Comparison of ENCODE assay signal across 8 cellular contexts in the genomic region with DNA sequence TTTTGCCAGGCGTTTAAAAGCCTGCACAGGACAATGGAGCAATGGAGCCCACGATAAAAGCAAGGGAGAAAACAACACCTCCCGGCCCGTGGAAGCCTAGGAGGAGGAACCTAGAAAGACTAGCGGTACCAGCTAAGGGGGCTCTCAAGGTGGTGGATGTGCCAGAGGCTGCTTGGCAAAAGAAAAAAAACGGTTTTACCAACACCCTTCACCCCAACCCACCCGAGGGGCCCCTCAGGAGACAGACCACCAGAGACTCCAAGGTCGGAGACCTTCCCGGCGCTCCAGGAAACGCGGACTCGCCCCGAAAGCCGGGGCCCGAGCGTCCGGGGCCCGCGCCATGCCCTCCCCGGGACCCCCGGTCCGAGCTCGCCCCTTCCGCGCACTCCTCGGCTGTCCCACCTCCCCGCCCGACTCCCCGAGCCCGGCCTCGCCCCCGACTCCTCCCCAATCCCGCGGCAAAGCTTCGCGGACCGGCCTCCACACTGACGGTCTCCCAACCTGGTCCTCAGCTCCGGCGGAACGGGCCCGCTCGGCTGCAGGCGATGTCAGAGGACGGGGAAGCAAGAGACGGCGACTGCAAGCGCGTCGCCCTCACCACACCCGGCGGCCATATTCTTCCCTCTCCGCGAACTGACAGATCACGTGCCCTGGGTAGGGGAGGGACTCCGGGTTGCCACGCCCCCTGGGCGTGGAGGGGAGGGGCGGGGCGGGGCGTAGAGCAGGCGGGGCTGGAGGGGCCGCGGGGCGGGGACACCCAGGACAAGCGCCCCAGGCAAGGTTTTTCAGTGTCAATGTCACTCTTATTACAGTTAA. TPM values are rescaled to one million over a fixed set of nuclear protein-coding genes. Genes with fewer than 3 reads are reported as not detected.
DNase-seq lines count a peak whose midpoint lies in the region; ATAC-seq and TF ChIP-seq lines count a peak whose summit lies in the region.

A gene (minus strand): TSS at position 635 of the 816 bp plus-strand sequence. CDS start 10,520 bp downstream, outside the sequence.

- peak within 1 kb of the TSS; percentile 34 for H3K9ac ChIP-seq in H9 (ENCODE audit: extremely low read depth, insufficient read length, low read length)

- peaks cover 3% of the 10 kb centered on the region; the same call in 1 of the 2 replicates for H3K27me3 Mint-ChIP-seq in H9 (ENCODE audit: low read depth)
- no peaks in the 10 kb centered on the region for H3K27me3 Mint-ChIP-seq in activated naive CD4-positive, alpha-beta T cell treated with anti-CD3 and anti-CD28 coated beads for 36 hours (ENCODE audit: low read depth)

- no peak within 1 kb of the TSS for H3K14ac ChIP-seq in H9 (ENCODE audit: insufficient read depth, low read length)

- H3K4me1 Mint-ChIP-seq in H9 = peaks cover 9 to 14% of the 10 kb centered on the region in 2 experiments
- H3K4me1 Mint-ChIP-seq in activated naive CD4-positive, alpha-beta T cell treated with anti-CD3 and anti-CD28 coated beads for 36 hours (ENCODE audit: low read depth) = peaks cover 31% of the 10 kb centered on the region

- peak within 1 kb of the TSS; percentile 59 for H2AFZ ChIP-seq in H9 (ENCODE audit: low read length)

- H3T11ph ChIP-seq in H9 (ENCODE audit: low read length) = no peak within 1 kb of the TSS

- intact Hi-C loops in activated naive CD4-positive, alpha-beta T cell treated with anti-CD3 and anti-CD28 coated beads for 36 hours (cut with micrococcal nuclease) = loop anchor here (1.0 to 10.0 kb wide), 3 partner anchors 33 to 292 kb away; no protein-coding TSS in a partner anchor

- H3K36me3 Mint-ChIP-seq in H9 (ENCODE audit: insufficient read depth in 1 of 3, low read depth in 3 of 3) = no peaks in the 10 kb centered on the region
- H3K36me3 Mint-ChIP-seq in activated naive CD4-positive, alpha-beta T cell treated with anti-CD3 and anti-CD28 coated beads for 36 hours (ENCODE audit: low read depth) = peaks cover 2% of the 10 kb centered on the region

- no peaks in the 10 kb centered on the region for H4K20me1 ChIP-seq in H9 (ENCODE audit: control insufficient read depth, insufficient read depth, insufficient read length)

- CTCF ChIA-PET in activated naive CD4-positive, alpha-beta T cell treated with anti-CD3 and anti-CD28 coated beads for 36 hours (lab: Charles Lee) = no interaction called here

- no peak within 1 kb of the TSS for H4K5ac ChIP-seq in H9 (ENCODE audit: insufficient read length, low read depth, low read length)

- no peak within 1 kb of the TSS for H2AK5ac ChIP-seq in H9 (ENCODE audit: insufficient read length, low read length)

- no peak within 1 kb of the TSS for H3K56ac ChIP-seq in H9 (ENCODE audit: insufficient read length, low read depth, low read length)

- H3K4me2 ChIP-seq in H9 (ENCODE audit: insufficient read depth, insufficient read length, low read length) = peak within 1 kb of the TSS; percentile 67

- no peak within 1 kb of the TSS for H4K91ac ChIP-seq in H9 (ENCODE audit: insufficient read length, low read depth, low read length)

- no peak within 1 kb of the TSS for H2BK12ac ChIP-seq in H9 (ENCODE audit: insufficient read length, low read depth, low read length)

- peaks cover 5% of the 10 kb centered on the region for H3K23me2 ChIP-seq in H9 (ENCODE audit: insufficient read length, low read depth, low read length, poor library complexity, severe bottlenecking)

- no peak within 1 kb of the TSS for H4K8ac ChIP-seq in H9 (replicated peaks; ENCODE audit: insufficient read length, low read depth, low read length)

- H3K4me3 Mint-ChIP-seq in H9 = peak within 1 kb of the TSS; percentile 99
- H3K4me3 Mint-ChIP-seq in activated naive CD4-positive, alpha-beta T cell treated with anti-CD3 and anti-CD28 coated beads for 36 hours = peak within 1 kb of the TSS; percentile 100

- no peaks in the 10 kb centered on the region for H3K27me3 ChIP-seq in H9 (ENCODE audit: insufficient read depth, low read length)
- no peaks in the 10 kb centered on the region for H3K27me3 ChIP-seq in MG63
- H3K27me3 ChIP-seq in gastroesophageal sphincter = no peaks in the 10 kb centered on the region
- no peaks in the 10 kb centered on the region for H3K27me3 ChIP-seq in neutrophil

- DNase-seq in GDM1 (lab: John Stamatoyannopoulos, UW) = peak; percentile 75
- DNase-seq in H9 = peak; percentile 84
- DNase-seq in MG63 = peak; percentile 69
- peak; percentile 69 for DNase-seq in SK-N-DZ (ENCODE audit: low spot score)
- DNase-seq in activated naive CD4-positive, alpha-beta T cell treated with anti-CD3 and anti-CD28 coated beads for 36 hours = peak; percentile 86
- peak; percentile 35 to 93 (median 84) for DNase-seq in substantia nigra (lab: John Stamatoyannopoulos, UW)

- H3K36me3 ChIP-seq in MG63 = no peaks in the 10 kb centered on the region
- H3K36me3 ChIP-seq in gastroesophageal sphincter = no peaks in the 10 kb centered on the region
- H3K36me3 ChIP-seq in neutrophil = no peaks in the 10 kb centered on the region

- no peak within 1 kb of the TSS for H3K18ac ChIP-seq in H9 (ENCODE audit: insufficient read length, low read depth, low read length)

- H3K9me3 ChIP-seq in H9 (ENCODE audit: control insufficient read depth, low read depth, low read length) (no peaks in the 10 kb centered on the region), MG63 (no peaks in the 10 kb centered on the region), gastroesophageal sphincter (no peaks in the 10 kb centered on the region), neutrophil (no peaks in the 10 kb centered on the region)

- H2BK15ac ChIP-seq in H9 (ENCODE audit: low read depth, low read length) = no peak within 1 kb of the TSS

- no CpG with 5 or more reads among the region's 67 CpGs for WGBS in H9 (ENCODE audit: extremely low coverage, insufficient read length, low lambda C conversion rate)
- WGBS in gastroesophageal sphincter (ENCODE audit: low coverage in 1 of 2), 2 donors = 0% methylated on average over 5 to 6 of the region's 67 CpGs

- 0 out of 2 replicates have a peak, but pooled peaks cover 2% of the 10 kb centered on the region for H3K4me1 ChIP-seq in H9 (ENCODE audit: insufficient read depth, low read length)
- H3K4me1 ChIP-seq in gastroesophageal sphincter = peaks cover under 1 to 52% (median 4%) of the 10 kb centered on the region in 3 donors
- H3K4me1 ChIP-seq in neutrophil (ENCODE audit: control insufficient read depth in 1 of 2, insufficient read depth in 1 of 2, low read depth in 1 of 2, low read length in 1 of 2) = peaks cover 48 to 57% of the 10 kb centered on the region in 2 experiments

- no peak for TF ChIP-seq EP300 in gastroesophageal sphincter (IDR thresholded peaks at IDR 0.05)

- H2BK20ac ChIP-seq in H9 (ENCODE audit: low read depth, low read length, poor library complexity, severe bottlenecking) = no peak within 1 kb of the TSS

- H3K79me2 ChIP-seq in H9 (ENCODE audit: insufficient read depth, low read length) = no peaks in the 10 kb centered on the region

- H3K27ac Mint-ChIP-seq in H9 = peak within 1 kb of the TSS; percentile 82 to 99 (median 98); a peak in 6 of 7 replicates
- peak within 1 kb of the TSS; percentile 88 for H3K27ac Mint-ChIP-seq in activated naive CD4-positive, alpha-beta T cell treated with anti-CD3 and anti-CD28 coated beads for 36 hours

- H2BK5ac ChIP-seq in H9 (ENCODE audit: insufficient read length, low read length) = no peak within 1 kb of the TSS

- no peak within 1 kb of the TSS for H3K4ac ChIP-seq in H9 (ENCODE audit: low read depth, low read length)

- H3K27ac ChIP-seq in H9 (ENCODE audit: insufficient read length, low read depth, low read length) (no peak within 1 kb of the TSS), gastroesophageal sphincter (peak within 1 kb of the TSS; percentile 12 to 88 (median 86)), neutrophil (peak within 1 kb of the TSS; percentile 91), substantia nigra (ENCODE audit: low read depth, low read length, poor library complexity, severe bottlenecking) (peak within 1 kb of the TSS; percentile 75)

- H3K23ac ChIP-seq in H9 (ENCODE audit: insufficient read length, low read depth, low read length) = no peak within 1 kb of the TSS

- peak within 1 kb of the TSS; percentile 81 for H3K4me3 ChIP-seq in MG63
- peak within 1 kb of the TSS; percentile 50 to 86 for H3K4me3 ChIP-seq in gastroesophageal sphincter
- H3K4me3 ChIP-seq in neutrophil (ENCODE audit: low read depth in 1 of 2, low read length in 1 of 2) = peak within 1 kb of the TSS; percentile 81 to 98

- TF ChIP-seq POLR2A in gastroesophageal sphincter (IDR thresholded peaks at IDR 0.05) = peak; percentile 69 to 71

- no peaks in the 10 kb centered on the region for H3K9me3 Mint-ChIP-seq in H9
- no peaks in the 10 kb centered on the region for H3K9me3 Mint-ChIP-seq in activated naive CD4-positive, alpha-beta T cell treated with anti-CD3 and anti-CD28 coated beads for 36 hours

- no peak within 1 kb of the TSS for H2BK120ac ChIP-seq in H9 (ENCODE audit: low read depth, low read length, poor library complexity, severe bottlenecking)

- TF ChIP-seq CTCF in H9 (conservative IDR thresholded peaks at IDR 0.05) (no peak), gastroesophageal sphincter (IDR thresholded peaks at IDR 0.05) (no peak), neutrophil (IDR thresholded peaks at IDR 0.05) (peak; percentile 33)

- H3K79me1 ChIP-seq in H9 (ENCODE audit: insufficient read depth, low read depth, low read length, poor library complexity, severe bottlenecking) = no peaks in the 10 kb centered on the region

- ATAC-seq in gastroesophageal sphincter = peak; percentile 92

RNA-seq across cellular contexts. Expression of the gene that starts here (rescaled TPM):
- total RNA-seq in H9 (2021) (27.9 and 29.3 TPM in 2 replicates), gastroesophageal sphincter (100 to 1,000 TPM in 2 of 4 donors, 10 to 100 TPM in 2; 73.3 to 122 (median 88.9) TPM)
- 12.2 and 16.9 TPM in 2 replicates for total RNA-seq in MG63 (2014; rRNA removed; shearing (Covaris generic); ENCODE audit: low replicate concordance)
- polyA plus RNA-seq in SK-N-DZ (2014; cell fraction: cytosol; rRNA removed) = 25.7 and 29.5 TPM in 2 replicates
- 28.2 and 34.4 TPM in 2 replicates for polyA plus RNA-seq in SK-N-DZ (2014; cell fraction: nucleus; rRNA removed)
- total RNA-seq in activated naive CD4-positive, alpha-beta T cell treated with anti-CD3 and anti-CD28 coated beads for 36 hours = 10 to 100 TPM; 19.3 to 20.5 TPM
